ENCODE assay signal across 1 cellular context in genomic region chr5:34859253-34859652, GRCh38.
TF ChIP-seq lines count a peak whose summit lies in the region.

No MANE protein-coding gene starts in this region.

TF ChIP-seq in HepG2, 621 proteins besides CTCF, POLR2A, EP300 and RAD21:
- peak; percentile 51 for TF ChIP-seq HNF4A (CRISPR knock-in tag; IDR thresholded peaks at IDR 0.05)
- TF ChIP-seq RFX3 (CRISPR knock-in tag; IDR thresholded peaks at IDR 0.05), result no peak
TF ChIP-seq in HepG2: peak in this region for 1.
